ENCODE assay signal across 14 cellular contexts in genomic region chr1:199867601-199868000, GRCh38.
DNase-seq lines count a peak whose midpoint lies in the region; ATAC-seq, FAIRE-seq and TF ChIP-seq lines count a peak whose summit lies in the region.
"Had no signal": no experiment of that assay in that cellular context is flagged by ENCODE, and none has a peak within 500 bp of the region (broad histone marks: within the 10 kb centered on the region; RNA-seq: fewer than 3 reads in every experiment).

No MANE protein-coding gene starts in this region.

- in situ Hi-C loops in ACHN (cut with HindIII; ENCODE audit: low pct_ligation_motif_present, low pct_unique_long_range_greater_than_20kb, low sequenced_read_pairs): no loop called here

- CTCF ChIA-PET in A549 (lab: Yijun Ruan, JAX): interaction anchor here (1.0 kb wide), 1 partner anchor 183 kb away, joined by 3 read pairs; no protein-coding TSS in a partner anchor

- TF ChIP-seq CTCF in A549 (IDR thresholded peaks at IDR 0.05) (no peak), fibroblast of pulmonary artery (IDR thresholded peaks at IDR 0.05; ENCODE audit: low read length, missing control alignments) (no peak)

- POLR2A ChIA-PET in A549 (lab: Yijun Ruan, JAX): no interaction called here

- peak; percentile 54 to 67; a peak in 5 of 6 replicates for ATAC-seq in A549

- TF ChIP-seq EP300 in A549 (IDR thresholded peaks at IDR 0.05): no peak

- 67% methylated on average over 3 of the region's 3 CpGs for WGBS in A549 (ENCODE audit: missing lambda C conversion rate)

- DNase-seq in A549 (ENCODE audit: low read depth in 1 of 2, low spot score in 1 of 2): no peak
- peak; percentile 59 for DNase-seq in HT1080 (ENCODE audit: low read depth)
- peak; percentile 56 for DNase-seq in RPMI7951 (ENCODE audit: low read depth)
- DNase-seq in fibroblast of pulmonary artery (ENCODE audit: low read depth): peak; percentile 22
- DNase-seq in ACHN: no peak
- no peak for DNase-seq in NCI-H2227 treated with DMSO at 0.1 percent for 48 hours (lab: John Stamatoyannopoulos, UW)
- DNase-seq in NCI-H187 treated with DMSO at 0.1 percent for 48 hours (lab: John Stamatoyannopoulos, UW): no peak
- no peak for DNase-seq in NCI-H146 (lab: John Stamatoyannopoulos, UW)
- DNase-seq: activated gamma-delta T cell treated with Interleukin-2 at 50 U/mL for 16 hours; DMS 273 treated with DMSO at 0.1 percent for 48 hours; effector memory CD4-positive, alpha-beta T cell; kidney glomerular epithelial cell; NCI-H510A had no signal

- H3K9me3 ChIP-seq in A549: no peaks in the 10 kb centered on the region

- no peak for FAIRE-seq in A549 (lab: Jason Lieb, UNC)
- FAIRE-seq: bronchial epithelial cell had no signal

- no peak for TF ChIP-seq RAD21 in A549 (conservative IDR thresholded peaks at IDR 0.05 in 1 of 2, IDR thresholded peaks at IDR 0.05 in 1 of 2)

- H3K27ac ChIP-seq in A549: peak overlapping the region in 1 of 2 experiments; percentile 44; a peak in 3 of 6 replicates

- no peak overlapping the region for H3K4me3 ChIP-seq in A549
- H3K4me3 ChIP-seq in fibroblast of pulmonary artery (replicated peaks; ENCODE audit: low read depth, low read length): no peak overlapping the region

- no peak for TF ChIP-seq POLR2A in A549 (IDR thresholded peaks at IDR 0.05; ENCODE audit: low read length)

- H3K4me1 ChIP-seq in A549: peaks cover 21% of the 10 kb centered on the region

- H3K4me2 ChIP-seq in A549: peak overlapping the region; percentile 43; the same call in 2 of the 3 replicates

TF ChIP-seq in A549, 52 proteins besides CTCF, POLR2A, EP300 and RAD21:
- TF ChIP-seq ESRRA (IDR thresholded peaks at IDR 0.05; ENCODE audit: borderline replicate concordance, low read length): no peak
- TF ChIP-seq, protein P1, sequence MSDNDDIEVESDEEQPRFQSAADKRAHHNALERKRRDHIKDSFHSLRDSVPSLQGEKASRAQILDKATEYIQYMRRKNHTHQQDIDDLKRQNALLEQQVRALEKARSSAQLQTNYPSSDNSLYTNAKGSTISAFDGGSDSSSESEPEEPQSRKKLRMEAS (IDR thresholded peaks at IDR 0.05): no peak
- TF ChIP-seq KDM5A (IDR thresholded peaks at IDR 0.05): no peak
- no peak for TF ChIP-seq RARB (CRISPR knock-in tag; IDR thresholded peaks at IDR 0.05)
- no peak for TF ChIP-seq BHLHE40 (IDR thresholded peaks at IDR 0.05; ENCODE audit: low read depth, low read length)

Comparison
In these comparisons a context has a peak if more than half of its experiments do, and no peak if none do; other contexts are left out.
1. DNase-seq: peak in HT1080 (single experiment), RPMI7951 (single experiment) and fibroblast of pulmonary artery (single experiment); none in A549 (0 of 2), ACHN (single experiment), NCI-H2227 treated with DMSO at 0.1 percent for 48 hours (single experiment), NCI-H187 treated with DMSO at 0.1 percent for 48 hours (single experiment) and NCI-H146 (single experiment).